19 cellular contexts compared by ENCODE assay signal in genomic region chr6:169244684-169245383, GRCh38. TPM values are rescaled to one million over a fixed set of nuclear protein-coding genes. Genes with fewer than 3 reads are reported as not detected.
"Had no signal": no experiment of that assay in that cellular context is flagged by ENCODE, and none has a peak within 500 bp of the region (broad histone marks: within the 10 kb centered on the region; RNA-seq: fewer than 3 reads in every experiment).

No MANE protein-coding gene starts in this region.

- H3K27me3 Mint-ChIP-seq: stimulated activated naive CD8-positive, alpha-beta T cell treated with anti-CD3 and anti-CD28 coated beads, Interleukin-15, Interleukin-2, amounts not matched to agents 100 ng/mL and 50 ng/mL, for 24 hours had no signal

- H3K9me3 Mint-ChIP-seq: mesothelial cell of epicardium had no signal

- DNase-seq: dermis blood vessel endothelial cell; endodermal cell; erythroblast; heart left ventricle; hippocampal formation; kidney glomerular epithelial cell; mammary epithelial cell; natural killer cell; nucleus accumbens; small intestine; stimulated activated CD4-positive, alpha-beta T cell treated with anti-CD3 and anti-CD28 coated beads, Interleukin-2, amount 100 ng/mL, for 48 hours; testis; trophoblast cell had no signal

- H3K4me3 ChIP-seq: cardiac muscle cell, heart left ventricle, neural progenitor cell, testis had no signal

- H3K36me3 ChIP-seq: cardiac muscle cell, neural progenitor cell had no signal

- H3K27me3 ChIP-seq: cardiac muscle cell, neural progenitor cell, testis had no signal

- H3K4me1 Mint-ChIP-seq: endodermal cell; natural killer cell; neural progenitor cell; stimulated activated memory B cell treated with anti-CD40 and anti-IgM and Interleukin-4, amounts not matched to agents 10 μg/mL and 1 μg/mL and 100 μg/mL, for 72 hours had no signal

- H3K27ac ChIP-seq: cardiac muscle cell, heart left ventricle, neural progenitor cell, testis had no signal

- H3K4me1 ChIP-seq: heart left ventricle, testis had no signal

- H3K4me3 Mint-ChIP-seq: endodermal cell; mesothelial cell of epicardium; natural killer cell; neural progenitor cell; stimulated activated memory B cell treated with anti-CD40 and anti-IgM and Interleukin-4, amounts not matched to agents 10 μg/mL and 1 μg/mL and 100 μg/mL, for 72 hours; stimulated activated naive CD8-positive, alpha-beta T cell treated with anti-CD3 and anti-CD28 coated beads, Interleukin-15, Interleukin-2, amounts not matched to agents 100 ng/mL and 50 ng/mL, for 24 hours had no signal

- H3K9me3 ChIP-seq: heart left ventricle, testis had no signal

- ATAC-seq: heart left ventricle; stimulated activated memory B cell treated with anti-CD40 and anti-IgM and Interleukin-4, amounts not matched to agents 10 μg/mL and 1 μg/mL and 100 μg/mL, for 72 hours had no signal

- H3K36me3 Mint-ChIP-seq: natural killer cell; stimulated activated memory B cell treated with anti-CD40 and anti-IgM and Interleukin-4, amounts not matched to agents 10 μg/mL and 1 μg/mL and 100 μg/mL, for 72 hours had no signal

- H2AFZ ChIP-seq: neural progenitor cell had no signal

- H3K27ac Mint-ChIP-seq: endodermal cell; mesothelial cell of epicardium; natural killer cell; neural progenitor cell; stimulated activated memory B cell treated with anti-CD40 and anti-IgM and Interleukin-4, amounts not matched to agents 10 μg/mL and 1 μg/mL and 100 μg/mL, for 72 hours; stimulated activated naive CD8-positive, alpha-beta T cell treated with anti-CD3 and anti-CD28 coated beads, Interleukin-15, Interleukin-2, amounts not matched to agents 100 ng/mL and 50 ng/mL, for 24 hours had no signal

- H3K9ac ChIP-seq: neural progenitor cell had no signal

- H3K4me2 ChIP-seq: neural progenitor cell had no signal

RNA-seq across cellular contexts. Expression of gene THBS2, which starts 8.8 kb away (rescaled TPM):
- total RNA-seq: endothelial cell of umbilical vein, natural killer cell had no signal
